Comparison of ENCODE assay signal across 8 cellular contexts in the genomic region with DNA sequence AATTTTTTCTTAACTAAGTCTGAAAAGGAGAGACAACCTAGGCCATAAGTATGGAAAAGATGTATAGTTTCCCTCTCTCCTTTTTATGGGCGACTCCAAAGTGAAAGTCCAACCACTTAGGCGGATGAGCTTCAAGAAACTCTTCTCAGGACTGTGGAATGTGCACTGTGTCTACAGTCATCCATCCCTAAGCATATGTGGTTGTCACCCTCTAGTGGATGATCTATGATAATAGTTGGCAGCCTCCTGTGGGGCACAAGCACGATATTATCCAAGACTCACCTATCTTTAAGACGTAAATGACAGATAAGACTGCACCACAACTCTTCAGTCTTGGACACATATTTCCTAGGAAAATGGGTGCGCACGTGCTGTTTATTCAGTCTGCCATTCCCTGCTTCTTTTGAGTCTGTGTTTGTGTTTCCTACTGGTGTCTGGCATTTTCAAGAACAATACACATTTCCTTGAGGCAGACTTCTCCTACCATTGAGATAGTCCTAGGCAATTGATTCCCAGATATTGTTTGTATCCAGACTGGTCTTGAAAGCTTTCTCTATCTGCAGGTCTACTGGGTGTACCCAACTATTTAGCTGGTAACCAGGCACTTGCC.
A peak's percentile ranks its signal among the peaks of the same experiment; 100 is the strongest.
DNase-seq lines count a peak whose midpoint lies in the region; ATAC-seq, FAIRE-seq and TF ChIP-seq lines count a peak whose summit lies in the region.

No MANE protein-coding gene starts in this region.

- H3K27ac Mint-ChIP-seq in stimulated activated naive B cell treated with anti-CD40 and anti-IgM and Interleukin-4, amounts not matched to agents 10 μg/mL and 1 μg/mL and 100 μg/mL, for 72 hours = no peak overlapping the region
- no peak overlapping the region for H3K27ac Mint-ChIP-seq in activated naive CD4-positive, alpha-beta T cell treated with anti-CD3 and anti-CD28 coated beads for 36 hours

- H3K9me3 Mint-ChIP-seq in stimulated activated naive B cell treated with anti-CD40 and anti-IgM and Interleukin-4, amounts not matched to agents 10 μg/mL and 1 μg/mL and 100 μg/mL, for 72 hours = no peaks in the 10 kb centered on the region
- H3K9me3 Mint-ChIP-seq in activated naive CD4-positive, alpha-beta T cell treated with anti-CD3 and anti-CD28 coated beads for 36 hours = no peaks in the 10 kb centered on the region

- no peaks in the 10 kb centered on the region for H3K9me3 ChIP-seq in K562 (replicated peaks; ENCODE audit: control insufficient read depth, insufficient read depth, low read depth, low read length)

- H4K20me1 ChIP-seq in K562 (replicated peaks; ENCODE audit: control insufficient read depth, insufficient read depth, low read length) = no peaks in the 10 kb centered on the region

- POLR2A ChIA-PET in K562 (lab: Yijun Ruan, JAX) = interaction anchor here (0.6 to 0.7 kb wide), 3 partner anchors 11 to 1121 kb away, joined by 3 to 4 read pairs (median 3); no protein-coding TSS in a partner anchor

- H3K9me1 ChIP-seq in K562 (ENCODE audit: control insufficient read depth, insufficient read depth, low read length) = no peaks in the 10 kb centered on the region

- peaks cover 9 to 16% of the 10 kb centered on the region in 2 experiments for H3K4me1 ChIP-seq in K562 (replicated peaks in 1 of 2; ENCODE audit: control insufficient read depth in 2 of 2, insufficient read depth in 2 of 2, low read length in 2 of 2)

- 0 out of 2 replicates have a peak overlapping the region, but pooled peaks have one; percentile 11 for H2AFZ ChIP-seq in K562 (ENCODE audit: low read depth, low read length)

- H3K4me2 ChIP-seq in K562 (ENCODE audit: insufficient read depth, low read length) = no peak overlapping the region

- TF ChIP-seq CTCF in GM13976 (IDR thresholded peaks at IDR 0.05; ENCODE audit: borderline replicate concordance, control extremely low read depth, extremely low read depth, insufficient read depth, missing control alignments) (peak; percentile 49), K562 (IDR thresholded peaks at IDR 0.05 in 2 of 3, conservative IDR thresholded peaks at IDR 0.05 in 1 of 3; ENCODE audit: insufficient read depth in 2 of 3, low read depth in 1 of 3, low read length in 3 of 3) (peak; percentile 85 to 93 (median 88))

- in situ Hi-C loops in GM13976 (cut with MboI; ENCODE audit: low sequenced_read_pairs, unreplicated experiment) = loop anchor here (25.0 kb wide), 1 partner anchor 651 kb away; no protein-coding TSS in a partner anchor
- in situ Hi-C loops in K562 (cut with MboI) = loop anchor here (25.0 kb wide), 1 partner anchor 651 kb away; no protein-coding TSS in a partner anchor

- H3K27me3 ChIP-seq in K562 (ENCODE audit: control insufficient read depth in 2 of 2, insufficient read depth in 2 of 2, low read length in 2 of 2) = peaks cover 0 to 6% of the 10 kb centered on the region in 2 experiments; a peak in 2 of 5 replicates

- under 1% methylated on average over 6 of the region's 6 CpGs for WGBS in K562 (ENCODE audit: insufficient coverage, low coverage, missing lambda C conversion rate)

- peak; percentile 96 for FAIRE-seq in K562 (lab: Jason Lieb, UNC)

- H3K36me3 Mint-ChIP-seq in stimulated activated naive B cell treated with anti-CD40 and anti-IgM and Interleukin-4, amounts not matched to agents 10 μg/mL and 1 μg/mL and 100 μg/mL, for 72 hours = no peaks in the 10 kb centered on the region
- H3K36me3 Mint-ChIP-seq in activated naive CD4-positive, alpha-beta T cell treated with anti-CD3 and anti-CD28 coated beads for 36 hours (ENCODE audit: low read depth) = no peaks in the 10 kb centered on the region

- no peak for TF ChIP-seq POLR2A in K562 (conservative IDR thresholded peaks at IDR 0.05)

- peak; percentile 84 for DNase-seq in AG08396 (ENCODE audit: low spot score)
- DNase-seq in GM13976 (ENCODE audit: low spot score) = peak; percentile 57
- peak; percentile 64 for DNase-seq in NCI-H69 (lab: John Stamatoyannopoulos, UW)
- DNase-seq in K562 (ENCODE audit: extremely low read depth in 1 of 4, low spot score in 3 of 4) = peak; percentile 68 to 84 (median 74)
- DNase-seq in iPS-NIHi7 (ENCODE audit: extremely low spot score) = peak; percentile 69
- DNase-seq in stimulated activated naive B cell treated with anti-CD40 and anti-IgM and Interleukin-4, amounts not matched to agents 10 μg/mL and 1 μg/mL and 100 μg/mL, for 72 hours = no peak
- no peak for DNase-seq in activated naive CD4-positive, alpha-beta T cell treated with anti-CD3 and anti-CD28 coated beads for 36 hours

- H3K9ac ChIP-seq in K562 (ENCODE audit: insufficient read depth in 1 of 2, low read depth in 2 of 2, low read length in 2 of 2) = no peak overlapping the region

- CTCF ChIA-PET in K562 (lab: Yijun Ruan, JAX; ENCODE audit: low intra/inter-chr PET ratio) = interaction anchor here (1.2 kb wide), 1 partner anchor 566 kb away, joined by 3 read pairs; no protein-coding TSS in a partner anchor
- CTCF ChIA-PET in activated naive CD4-positive, alpha-beta T cell treated with anti-CD3 and anti-CD28 coated beads for 36 hours (lab: Charles Lee) = interaction anchor here (0.6 to 1.4 kb wide), 2 partner anchors 154 to 740 kb away, joined by 3 to 7 read pairs; no protein-coding TSS in a partner anchor

- no peak for TF ChIP-seq EP300 in K562 (IDR thresholded peaks at IDR 0.05; ENCODE audit: low read length)

- H3K27ac ChIP-seq in K562 (ENCODE audit: extremely low read depth, low read depth, low read length) = no peak overlapping the region

- H3K79me2 ChIP-seq in K562 (ENCODE audit: control insufficient read depth, insufficient read depth, low read length) = no peaks in the 10 kb centered on the region

- no peak overlapping the region for H3K4me3 ChIP-seq in K562

- TF ChIP-seq RAD21 in K562 (CRISPR knock-in tag; conservative IDR thresholded peaks at IDR 0.05 in 1 of 2, IDR thresholded peaks at IDR 0.05 in 1 of 2) = peak; percentile 97 to 100

- peak; percentile 75 for ATAC-seq in HG03095 (IDR thresholded peaks at IDR 0.05; ENCODE audit: unreplicated experiment)
- ATAC-seq in K562 = peak; percentile 78
- peak; percentile 73 to 78 for ATAC-seq in stimulated activated naive B cell treated with anti-CD40 and anti-IgM and Interleukin-4, amounts not matched to agents 10 μg/mL and 1 μg/mL and 100 μg/mL, for 72 hours (replicated peaks)

- no peaks in the 10 kb centered on the region for H3K36me3 ChIP-seq in K562 (ENCODE audit: control insufficient read depth, insufficient read depth, low read length)

- no TSS peak for BruUV-seq in K562 (replicated peaks; lab: Mats Ljungman, UMichigan)

- H3K4me1 Mint-ChIP-seq in stimulated activated naive B cell treated with anti-CD40 and anti-IgM and Interleukin-4, amounts not matched to agents 10 μg/mL and 1 μg/mL and 100 μg/mL, for 72 hours = peaks cover 8 to 16% of the 10 kb centered on the region in 2 donors
- peaks cover 2% of the 10 kb centered on the region for H3K4me1 Mint-ChIP-seq in activated naive CD4-positive, alpha-beta T cell treated with anti-CD3 and anti-CD28 coated beads for 36 hours (ENCODE audit: low read depth)

- H3K4me3 Mint-ChIP-seq in stimulated activated naive B cell treated with anti-CD40 and anti-IgM and Interleukin-4, amounts not matched to agents 10 μg/mL and 1 μg/mL and 100 μg/mL, for 72 hours = no peak overlapping the region
- H3K4me3 Mint-ChIP-seq in activated naive CD4-positive, alpha-beta T cell treated with anti-CD3 and anti-CD28 coated beads for 36 hours = no peak overlapping the region

- intact Hi-C loops in K562 (cut with micrococcal nuclease) = loop anchor here (1.0 to 5.0 kb wide), 5 partner anchors 72 to 666 kb away; a partner anchor contains a TSS
- intact Hi-C loops in activated naive CD4-positive, alpha-beta T cell treated with anti-CD3 and anti-CD28 coated beads for 36 hours (cut with micrococcal nuclease) = loop anchor here (1.0 kb wide), 3 partner anchors 394 to 666 kb away; a partner anchor contains a TSS

- peaks cover 31 to 50% of the 10 kb centered on the region in 2 donors for H3K27me3 Mint-ChIP-seq in stimulated activated naive B cell treated with anti-CD40 and anti-IgM and Interleukin-4, amounts not matched to agents 10 μg/mL and 1 μg/mL and 100 μg/mL, for 72 hours
- H3K27me3 Mint-ChIP-seq in activated naive CD4-positive, alpha-beta T cell treated with anti-CD3 and anti-CD28 coated beads for 36 hours (ENCODE audit: low read depth) = peaks cover 23% of the 10 kb centered on the region

TF ChIP-seq in K562, 482 proteins besides CTCF, POLR2A, EP300 and RAD21 (continues in another document):
- TF ChIP-seq, protein P1, sequence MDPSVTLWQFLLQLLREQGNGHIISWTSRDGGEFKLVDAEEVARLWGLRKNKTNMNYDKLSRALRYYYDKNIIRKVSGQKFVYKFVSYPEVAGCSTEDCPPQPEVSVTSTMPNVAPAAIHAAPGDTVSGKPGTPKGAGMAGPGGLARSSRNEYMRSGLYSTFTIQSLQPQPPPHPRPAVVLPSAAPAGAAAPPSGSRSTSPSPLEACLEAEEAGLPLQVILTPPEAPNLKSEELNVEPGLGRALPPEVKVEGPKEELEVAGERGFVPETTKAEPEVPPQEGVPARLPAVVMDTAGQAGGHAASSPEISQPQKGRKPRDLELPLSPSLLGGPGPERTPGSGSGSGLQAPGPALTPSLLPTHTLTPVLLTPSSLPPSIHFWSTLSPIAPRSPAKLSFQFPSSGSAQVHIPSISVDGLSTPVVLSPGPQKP (CRISPR knock-in tag; IDR thresholded peaks at IDR 0.05) = no peak
- TF ChIP-seq CBX2 (IDR thresholded peaks at IDR 0.05; ENCODE audit: insufficient read depth, low read length, poor library complexity, severe bottlenecking) (no peak), CSDE1 (IDR thresholded peaks at IDR 0.05) (0 out of 4 replicates have a peak, but pooled peaks of 1 of the 2 experiments have one; percentile 5)
- TF ChIP-seq, protein P2, sequence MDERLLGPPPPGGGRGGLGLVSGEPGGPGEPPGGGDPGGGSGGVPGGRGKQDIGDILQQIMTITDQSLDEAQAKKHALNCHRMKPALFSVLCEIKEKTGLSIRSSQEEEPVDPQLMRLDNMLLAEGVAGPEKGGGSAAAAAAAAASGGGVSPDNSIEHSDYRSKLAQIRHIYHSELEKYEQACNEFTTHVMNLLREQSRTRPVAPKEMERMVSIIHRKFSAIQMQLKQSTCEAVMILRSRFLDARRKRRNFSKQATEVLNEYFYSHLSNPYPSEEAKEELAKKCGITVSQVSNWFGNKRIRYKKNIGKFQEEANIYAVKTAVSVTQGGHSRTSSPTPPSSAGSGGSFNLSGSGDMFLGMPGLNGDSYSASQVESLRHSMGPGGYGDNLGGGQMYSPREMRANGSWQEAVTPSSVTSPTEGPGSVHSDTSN (CRISPR knock-in tag; IDR thresholded peaks at IDR 0.05; ENCODE audit: low read depth) = no peak
- TF ChIP-seq, protein P2 (tag; conservative IDR thresholded peaks at IDR 0.05; ENCODE audit: low read depth) = 0 out of 2 replicates have a peak, but pooled peaks have one; percentile 8

Comparison
In these comparisons a context has a peak if more than half of its experiments do, and no peak if none do; other contexts are left out.
1. DNase-seq: peak in AG08396 (single experiment), GM13976 (single experiment), NCI-H69 (single experiment), K562 (4 of 4) and iPS-NIHi7 (single experiment); none in stimulated activated naive B cell treated with anti-CD40 and anti-IgM and Interleukin-4, amounts not matched to agents 10 μg/mL and 1 μg/mL and 100 μg/mL, for 72 hours (single experiment) and activated naive CD4-positive, alpha-beta T cell treated with anti-CD3 and anti-CD28 coated beads for 36 hours (single experiment).
2. Peak in every context shown above with its lines, with median percentiles within 50 percentile points of each other: ATAC-seq.